8 cellular contexts compared by ENCODE assay signal in genomic region chr14:72516936-72517408, GRCh38.
DNase-seq lines count a peak whose midpoint lies in the region; ATAC-seq and TF ChIP-seq lines count a peak whose summit lies in the region.

No MANE protein-coding gene starts in this region.

- peaks cover 5% of the 10 kb centered on the region for H3K9me3 Mint-ChIP-seq in activated CD4-positive, alpha-beta T cell treated with anti-CD3 and anti-CD28 coated beads, Interleukin-2, amount 10 ng/mL, durations not matched to agents 24 days and 14 days

- no peaks in the 10 kb centered on the region for H3K27me3 ChIP-seq in lower lobe of right lung (ENCODE audit: low read depth)

- H3K4me1 Mint-ChIP-seq in activated CD4-positive, alpha-beta T cell treated with anti-CD3 and anti-CD28 coated beads, Interleukin-2, amount 10 ng/mL, durations not matched to agents 24 days and 14 days, result peaks cover 78% of the 10 kb centered on the region

- H3K36me3 Mint-ChIP-seq in activated CD4-positive, alpha-beta T cell treated with anti-CD3 and anti-CD28 coated beads, Interleukin-2, amount 10 ng/mL, durations not matched to agents 24 days and 14 days (ENCODE audit: low read depth), result peaks cover 16% of the 10 kb centered on the region

- H3K27ac ChIP-seq in lower lobe of right lung, result no peak overlapping the region

- peak; percentile 78 to 81 for ATAC-seq in lower lobe of right lung
- ATAC-seq in HG03432 (IDR thresholded peaks at IDR 0.05; ENCODE audit: unreplicated experiment), result no peak

- intact Hi-C loops in activated CD4-positive, alpha-beta T cell treated with anti-CD3 and anti-CD28 coated beads, Interleukin-2, amount 10 ng/mL, durations not matched to agents 24 days and 14 days (cut with micrococcal nuclease), result loop anchor here (1.0 to 10.0 kb wide), 7 partner anchors 150 to 948 kb away; no protein-coding TSS in a partner anchor
- intact Hi-C loops in lower lobe of right lung (cut with DNase I), result loop anchor here (5.0 kb wide), 2 partner anchors 390 to 430 kb away; no protein-coding TSS in a partner anchor

- H3K27ac Mint-ChIP-seq in activated CD4-positive, alpha-beta T cell treated with anti-CD3 and anti-CD28 coated beads, Interleukin-2, amount 10 ng/mL, durations not matched to agents 24 days and 14 days, result peak overlapping the region; percentile 6

- no peaks in the 10 kb centered on the region for H3K36me3 ChIP-seq in lower lobe of right lung

- H3K27me3 Mint-ChIP-seq in activated CD4-positive, alpha-beta T cell treated with anti-CD3 and anti-CD28 coated beads, Interleukin-2, amount 10 ng/mL, durations not matched to agents 24 days and 14 days, result peaks cover 2% of the 10 kb centered on the region

- peak; percentile 27 for DNase-seq in SIG-M5 treated with dmso at 0.1 percent for 504 hours (lab: John Stamatoyannopoulos, UW; ENCODE audit: unreplicated experiment)
- no peak for DNase-seq in SIG-M5 (lab: John Stamatoyannopoulos, UW)
- DNase-seq in NCI-H2227 treated with DMSO at 0.1 percent for 48 hours (lab: John Stamatoyannopoulos, UW), result peak; percentile 32
- DNase-seq in activated CD4-positive, alpha-beta T cell treated with anti-CD3 and anti-CD28 coated beads, Interleukin-2, amount 10 ng/mL, durations not matched to agents 24 days and 14 days, result peak; percentile 94
- peak; percentile 78 for DNase-seq in dedifferentiated amniotic fluid mesenchymal stem cell (ENCODE audit: extremely low spot score)
- no peak for DNase-seq in lower lobe of right lung
- DNase-seq in stimulated activated CD8-positive, alpha-beta memory T cell treated with anti-CD3 and anti-CD28 coated beads, Interleukin-15, amount 100 ng/mL, for 1 hour (ENCODE audit: low read depth), result peak; percentile 52

- peak overlapping the region; percentile 18 for H3K4me3 Mint-ChIP-seq in activated CD4-positive, alpha-beta T cell treated with anti-CD3 and anti-CD28 coated beads, Interleukin-2, amount 10 ng/mL, durations not matched to agents 24 days and 14 days

- no peaks in the 10 kb centered on the region for H3K9me3 ChIP-seq in lower lobe of right lung

- H3K4me1 ChIP-seq in lower lobe of right lung, result peaks cover 18% of the 10 kb centered on the region

- peak; percentile 78 for TF ChIP-seq CTCF in lower lobe of right lung (IDR thresholded peaks at IDR 0.05)

- no peak overlapping the region for H3K4me3 ChIP-seq in lower lobe of right lung

Comparison
In these comparisons a context has a peak if more than half of its experiments do, and no peak if none do; other contexts are left out.
1. DNase-seq: peak in SIG-M5 treated with dmso at 0.1 percent for 504 hours (single experiment), NCI-H2227 treated with DMSO at 0.1 percent for 48 hours (single experiment), activated CD4-positive, alpha-beta T cell treated with anti-CD3 and anti-CD28 coated beads, Interleukin-2, amount 10 ng/mL, durations not matched to agents 24 days and 14 days (single experiment), dedifferentiated amniotic fluid mesenchymal stem cell (single experiment) and stimulated activated CD8-positive, alpha-beta memory T cell treated with anti-CD3 and anti-CD28 coated beads, Interleukin-15, amount 100 ng/mL, for 1 hour (single experiment); none in SIG-M5 (single experiment) and lower lobe of right lung (single experiment).